19 cellular contexts compared by ENCODE assay signal in the genomic region with DNA sequence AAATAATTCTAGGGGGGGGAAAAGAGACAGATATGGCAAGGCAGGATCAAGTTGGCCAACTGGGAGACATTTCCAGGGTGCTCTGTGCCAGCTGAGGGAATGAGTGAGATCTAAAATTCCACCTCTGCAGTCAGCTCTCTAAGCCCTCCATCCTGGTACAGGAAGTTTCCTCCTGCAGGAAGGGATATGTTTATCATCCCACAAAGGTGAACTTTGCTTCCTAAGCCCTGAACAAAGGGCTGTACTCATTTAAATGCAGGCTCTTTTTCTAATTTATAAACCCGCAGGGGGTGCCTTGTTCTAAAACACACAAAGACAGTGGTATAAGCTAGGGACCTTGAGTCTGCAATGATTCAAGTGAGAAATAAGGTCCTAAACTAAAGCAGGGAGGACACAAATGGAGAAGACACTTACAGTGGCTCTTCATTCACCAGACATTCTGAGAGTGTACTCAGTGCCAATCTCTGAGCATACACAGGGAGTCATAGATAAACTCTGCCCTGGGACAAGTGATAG. TPM values are rescaled to one million over a fixed set of nuclear protein-coding genes. Genes with fewer than 3 reads are reported as not detected.
A peak's percentile ranks its signal among the peaks of the same experiment; 100 is the strongest.
DNase-seq lines count a peak whose midpoint lies in the region; ATAC-seq and TF ChIP-seq lines count a peak whose summit lies in the region.
"Had no signal": no experiment of that assay in that cellular context is flagged by ENCODE, and none has a peak within 500 bp of the region (broad histone marks: within the 10 kb centered on the region; RNA-seq: fewer than 3 reads in every experiment).

No MANE protein-coding gene starts in this region.

- no peak overlapping the region for H3K27ac ChIP-seq in GM23338 (ENCODE audit: low read depth)
- H3K27ac ChIP-seq in naive thymus-derived CD4-positive, alpha-beta T cell (ENCODE audit: low read depth, low read length): no peak overlapping the region
- H3K27ac ChIP-seq: GM23248 had no signal

- no peak for TF ChIP-seq CTCF in GM23338 (conservative IDR thresholded peaks at IDR 0.05; ENCODE audit: low read depth in 2 of 2)

- DNase-seq in GM23338 (ENCODE audit: low spot score) (peak; percentile 49), T-helper 17 cell (no peak), left colon (no peak), D341Med (ENCODE audit: low spot score) (no peak)
- DNase-seq in naive thymus-derived CD4-positive, alpha-beta T cell: no peak
- no peak for DNase-seq in activated naive CD4-positive, alpha-beta T cell treated with Interleukin-2 at 50 U/mL for 16 hours
- no peak for DNase-seq in activated CD4-positive, alpha-beta T cell treated with anti-CD3 and anti-CD28 coated beads, Interleukin-2, amount 50 U/mL, for 4 hours
- no peak for DNase-seq in activated CD4-positive, alpha-beta T cell treated with anti-CD3 and anti-CD28 coated beads for 48 hours
- DNase-seq: CD4-positive, alpha-beta T cell; COR-L47; GM23248; HCEC 1CT; NCI-H1092 treated with DMSO at 0.1 percent for 48 hours; NCI-H146; NCI-H2029; NCI-H2227 treated with DMSO at 0.1 percent for 48 hours; NCI-H510A; SIG-M5 had no signal

- H3K36me3 Mint-ChIP-seq in GM23338 (ENCODE audit: low read depth): no peaks in the 10 kb centered on the region
- H3K36me3 Mint-ChIP-seq in T-helper 17 cell (ENCODE audit: low read depth): no peaks in the 10 kb centered on the region
- no peaks in the 10 kb centered on the region for H3K36me3 Mint-ChIP-seq in naive thymus-derived CD4-positive, alpha-beta T cell

- no peaks in the 10 kb centered on the region for H3K4me1 ChIP-seq in GM23338 (ENCODE audit: insufficient read depth)
- peaks cover 14% of the 10 kb centered on the region in 2 donors for H3K4me1 ChIP-seq in naive thymus-derived CD4-positive, alpha-beta T cell (ENCODE audit: control insufficient read depth in 2 of 2, insufficient read depth in 2 of 2, low read length in 2 of 2)

- POLR2A ChIA-PET in naive thymus-derived CD4-positive, alpha-beta T cell (lab: Charles Lee): interaction anchor here (0.6 kb wide), 1 partner anchor 1479 kb away, joined by 3 read pairs; no protein-coding TSS in a partner anchor

- H3K9me3 Mint-ChIP-seq in GM23338: no peaks in the 10 kb centered on the region
- H3K9me3 Mint-ChIP-seq in naive thymus-derived CD4-positive, alpha-beta T cell: no peaks in the 10 kb centered on the region
- H3K9me3 Mint-ChIP-seq: CD4-positive, alpha-beta T cell had no signal

- intact Hi-C loops in left colon (cut with DNase I, micrococcal nuclease): no loop called here
- intact Hi-C loops in naive thymus-derived CD4-positive, alpha-beta T cell (cut with micrococcal nuclease): no loop called here

- peaks cover 59% of the 10 kb centered on the region for H3K27me3 ChIP-seq in GM23338 (ENCODE audit: insufficient read depth)
- no peaks in the 10 kb centered on the region for H3K27me3 ChIP-seq in naive thymus-derived CD4-positive, alpha-beta T cell (ENCODE audit: control insufficient read depth in 2 of 2, insufficient read depth in 2 of 2, low read length in 2 of 2)

- no peaks in the 10 kb centered on the region for H3K9me3 ChIP-seq in T-helper 17 cell (ENCODE audit: control insufficient read depth, low read length, poor library complexity, severe bottlenecking)
- H3K9me3 ChIP-seq in naive thymus-derived CD4-positive, alpha-beta T cell (ENCODE audit: control insufficient read depth in 2 of 3, low read length in 3 of 3): no peaks in the 10 kb centered on the region

- no peak overlapping the region for H3K27ac Mint-ChIP-seq in GM23338
- H3K27ac Mint-ChIP-seq in T-helper 17 cell: peak overlapping the region; percentile 43
- peak overlapping the region in 5 of 9 donors; percentile 58 to 83 (median 65) for H3K27ac Mint-ChIP-seq in naive thymus-derived CD4-positive, alpha-beta T cell
- H3K27ac Mint-ChIP-seq: CD4-positive, alpha-beta T cell had no signal

- ATAC-seq in GM23338 (peak; percentile 80), T-helper 17 cell (no peak), left colon (peak; percentile 92)
- ATAC-seq in naive thymus-derived CD4-positive, alpha-beta T cell: no peak
- ATAC-seq: Panc1 had no signal

- H3K4me1 Mint-ChIP-seq in GM23338 (peaks cover 10% of the 10 kb centered on the region), T-helper 17 cell (peaks cover 32% of the 10 kb centered on the region)
- H3K4me1 Mint-ChIP-seq in naive thymus-derived CD4-positive, alpha-beta T cell: peaks cover 17 to 28% (median 26%) of the 10 kb centered on the region in 7 donors

- H4K20me1 ChIP-seq in GM23338 (replicated peaks; ENCODE audit: insufficient read depth): peaks cover 3% of the 10 kb centered on the region; the same call in 1 of the 2 replicates

- CTCF ChIA-PET in naive thymus-derived CD4-positive, alpha-beta T cell (lab: Charles Lee): no interaction called here

- H3F3A ChIP-seq in GM23338 (replicated peaks; ENCODE audit: low read depth): no peaks in the 10 kb centered on the region

- H3K4me3 Mint-ChIP-seq in GM23338: no peak overlapping the region
- H3K4me3 Mint-ChIP-seq in T-helper 17 cell: no peak overlapping the region
- no peak overlapping the region for H3K4me3 Mint-ChIP-seq in naive thymus-derived CD4-positive, alpha-beta T cell
- H3K4me3 Mint-ChIP-seq: CD4-positive, alpha-beta T cell had no signal

- peaks cover 3% of the 10 kb centered on the region; the same call in 1 of the 2 replicates for H3K9me2 ChIP-seq in GM23338 (ENCODE audit: insufficient read depth)

- no peak overlapping the region for H3K4me3 ChIP-seq in GM23338
- no peak overlapping the region for H3K4me3 ChIP-seq in naive thymus-derived CD4-positive, alpha-beta T cell (ENCODE audit: low read length)
- H3K4me3 ChIP-seq: GM23248 had no signal

- H3K27me3 Mint-ChIP-seq in GM23338 (ENCODE audit: insufficient read depth, low read depth, poor library complexity) (peaks cover 17% of the 10 kb centered on the region), T-helper 17 cell (no peaks in the 10 kb centered on the region)
- H3K27me3 Mint-ChIP-seq in naive thymus-derived CD4-positive, alpha-beta T cell: peaks cover 0 to 33% (median 0%) of the 10 kb centered on the region in 5 donors
- H3K27me3 Mint-ChIP-seq: CD4-positive, alpha-beta T cell had no signal

- H3K4me2 ChIP-seq in GM23338: no peak overlapping the region

- no peaks in the 10 kb centered on the region for H3K36me3 ChIP-seq in GM23338 (ENCODE audit: insufficient read depth)
- no peaks in the 10 kb centered on the region for H3K36me3 ChIP-seq in naive thymus-derived CD4-positive, alpha-beta T cell (ENCODE audit: control insufficient read depth in 2 of 3, insufficient read depth in 3 of 3, low read length in 3 of 3)

- H2AFZ ChIP-seq in GM23338: no peak overlapping the region
- H2AFZ ChIP-seq: GM23248 had no signal

- H3K79me2 ChIP-seq in GM23338 (replicated peaks; ENCODE audit: insufficient read depth): no peaks in the 10 kb centered on the region

TF ChIP-seq in GM23338, 12 proteins besides CTCF, POLR2A, EP300 and RAD21:
- no peak for TF ChIP-seq POLR2AphosphoS5 (IDR thresholded peaks at IDR 0.05; ENCODE audit: low read depth)

RNA-seq across cellular contexts. Expression of a gene that starts 3.6 kb away (rescaled TPM):
- 1.2 and 1.5 TPM in 2 replicates for total RNA-seq in GM23338 (2014; rRNA removed; shearing (Covaris generic))
- polyA plus RNA-seq in GM23338 (2016; fragmentation: Nextera tagmentation; extraction: Ambion mirVana): 0.52 and 0.55 TPM in 2 replicates
- 10 to 100 TPM in 1 of 2 donors, 1 to 10 TPM in 1; 1.9 to 16.0 TPM for total RNA-seq in T-helper 17 cell
- 1 to 10 TPM; 1.2 to 1.5 TPM for total RNA-seq in left colon
- total RNA-seq in naive thymus-derived CD4-positive, alpha-beta T cell: 1 to 10 TPM; 1.6 to 2.3 (median 1.8) TPM
- polyA plus RNA-seq in naive thymus-derived CD4-positive, alpha-beta T cell: under 1 TPM; 0.08 to 0.58 TPM

Comparison
In these comparisons a context has a peak if more than half of its experiments do, and no peak if none do; other contexts are left out.
1. ATAC-seq: peak in GM23338 (single experiment) and left colon (single experiment); none in T-helper 17 cell (single experiment) and naive thymus-derived CD4-positive, alpha-beta T cell (single experiment).